In genomic region chrX:74372272-74372671, GRCh38 we compare ENCODE assay signal across 17 cellular contexts. TPM values are rescaled to one million over a fixed set of nuclear protein-coding genes. Genes with fewer than 3 reads are reported as not detected.
DNase-seq lines count a peak whose midpoint lies in the region; ATAC-seq and TF ChIP-seq lines count a peak whose summit lies in the region.
"Had no signal": no experiment of that assay in that cellular context is flagged by ENCODE, and none has a peak within 500 bp of the region (broad histone marks: within the 10 kb centered on the region; RNA-seq: fewer than 3 reads in every experiment).

No MANE protein-coding gene starts in this region.

- H3K9me2 ChIP-seq in PC-3 (replicated peaks; ENCODE audit: low read length), result no peaks in the 10 kb centered on the region

- TF ChIP-seq CTCF in MCF 10A (IDR thresholded peaks at IDR 0.05; ENCODE audit: unreplicated experiment) (no peak), breast epithelium (IDR thresholded peaks at IDR 0.05) (no peak), PC-3 (conservative IDR thresholded peaks at IDR 0.05; ENCODE audit: low read depth, low read length) (no peak), epithelial cell of esophagus (IDR thresholded peaks at IDR 0.05; ENCODE audit: insufficient read depth, low read depth, low read length, missing control alignments) (no peak)

- no peak for TF ChIP-seq POLR2A in breast epithelium (IDR thresholded peaks at IDR 0.05)

- no peak overlapping the region for H2AFZ ChIP-seq in PC-3 (ENCODE audit: low read length)

- H3K4me3 ChIP-seq in breast epithelium (no peak overlapping the region), PC-3 (ENCODE audit: low read length) (no peak overlapping the region), epithelial cell of esophagus (ENCODE audit: low read length) (no peak overlapping the region)
- H3K4me3 ChIP-seq: HAP-1 had no signal

- peaks cover 15% of the 10 kb centered on the region for H3K4me1 Mint-ChIP-seq in MCF 10A (ENCODE audit: insufficient read depth, unreplicated experiment)
- H3K4me1 Mint-ChIP-seq: B cell had no signal

- CTCF ChIA-PET in MCF 10A (lab: Yijun Ruan, JAX), result interaction anchor here (0.5 to 2.5 kb wide), 4 partner anchors 11 to 91 kb away, joined by 3 to 28 read pairs (median 4); no protein-coding TSS in a partner anchor
- CTCF ChIA-PET in PC-3 (lab: Charles Lee), result no interaction called here

- peak; percentile 39 for DNase-seq in MCF 10A (ENCODE audit: unreplicated experiment)
- DNase-seq in breast epithelium (ENCODE audit: low spot score in 2 of 2), result no peak
- peak; percentile 55 for DNase-seq in PC-3
- peak; percentile 39 for DNase-seq in epithelial cell of esophagus (ENCODE audit: low read depth)
- no peak for DNase-seq in left colon
- DNase-seq: C1 segment of cervical spinal cord; Calu3; CD4-positive, alpha-beta T cell; DMS 273 treated with DMSO at 0.1 percent for 48 hours; GF-D8; GOT3; IMR-90 had no signal

- H3F3A ChIP-seq in PC-3 (ENCODE audit: low read length, unreplicated experiment), result no peaks in the 10 kb centered on the region

- H4K20me1 ChIP-seq in PC-3 (ENCODE audit: low read length), result no peaks in the 10 kb centered on the region

- H3K36me3 Mint-ChIP-seq in MCF 10A (ENCODE audit: insufficient read depth, unreplicated experiment), result no peaks in the 10 kb centered on the region

- no peak overlapping the region for H3K9ac ChIP-seq in PC-3 (ENCODE audit: low read length)

- no peak overlapping the region for H3K4me3 Mint-ChIP-seq in MCF 10A (ENCODE audit: unreplicated experiment)
- H3K4me3 Mint-ChIP-seq: B cell; CD4-positive, alpha-beta T cell had no signal

- no peak overlapping the region for H3K4me2 ChIP-seq in PC-3 (ENCODE audit: low read length)

- H3K4me1 ChIP-seq in breast epithelium (no peaks in the 10 kb centered on the region), PC-3 (ENCODE audit: insufficient read depth, low read length) (no peaks in the 10 kb centered on the region)
- H3K4me1 ChIP-seq: HAP-1 had no signal

- POLR2A ChIA-PET in MCF 10A (lab: Yijun Ruan, JAX), result interaction anchor here (0.6 kb wide), 1 partner anchor 1848 kb away, joined by 3 read pairs; no protein-coding TSS in a partner anchor
- POLR2A ChIA-PET in PC-3 (lab: Charles Lee; ENCODE audit: unreplicated experiment), result no interaction called here

- ATAC-seq in PC-3 (no peak), GM19324 (IDR thresholded peaks at IDR 0.05; ENCODE audit: low FRiP score, unreplicated experiment) (no peak), left colon (no peak), GM19023 (IDR thresholded peaks at IDR 0.05; ENCODE audit: unreplicated experiment) (no peak)

- H3K36me3 ChIP-seq in breast epithelium, result no peaks in the 10 kb centered on the region
- H3K36me3 ChIP-seq in PC-3 (ENCODE audit: low read depth, low read length), result no peaks in the 10 kb centered on the region
- H3K36me3 ChIP-seq: HAP-1 had no signal

- BruUV-seq in MCF 10A (replicated peaks; lab: Mats Ljungman, UMichigan) (no TSS peak), PC-3 (replicated peaks; lab: Mats Ljungman, UMichigan) (no TSS peak)

- intact Hi-C loops in MCF 10A (cut with micrococcal nuclease), result no loop called here
- intact Hi-C loops in breast epithelium (cut with DNase I; ENCODE audit: low total_unique reads), result no loop called here
- intact Hi-C loops in PC-3 (cut with micrococcal nuclease), result no loop called here
- intact Hi-C loops in left colon (cut with DNase I, micrococcal nuclease), result no loop called here

- H3K9me3 ChIP-seq in breast epithelium (no peaks in the 10 kb centered on the region), PC-3 (ENCODE audit: low read length) (no peaks in the 10 kb centered on the region)
- H3K9me3 ChIP-seq: HAP-1 had no signal

- no peak overlapping the region for H3K27ac Mint-ChIP-seq in MCF 10A (ENCODE audit: low read depth, unreplicated experiment)
- H3K27ac Mint-ChIP-seq: B cell; CD4-positive, alpha-beta T cell had no signal

- H3K79me2 ChIP-seq in PC-3 (ENCODE audit: low read length), result no peaks in the 10 kb centered on the region

- no peaks in the 10 kb centered on the region for H3K9me3 Mint-ChIP-seq in MCF 10A (ENCODE audit: unreplicated experiment)
- H3K9me3 Mint-ChIP-seq: CD4-positive, alpha-beta T cell had no signal

- H3K27me3 Mint-ChIP-seq in MCF 10A (ENCODE audit: insufficient read depth, unreplicated experiment), result peaks cover 93% of the 10 kb centered on the region
- H3K27me3 Mint-ChIP-seq: CD4-positive, alpha-beta T cell had no signal

- H3K27ac ChIP-seq in breast epithelium (no peak overlapping the region), PC-3 (ENCODE audit: low read length) (no peak overlapping the region)

- H3K27me3 ChIP-seq in breast epithelium (peaks cover 0 to 29% of the 10 kb centered on the region in 2 donors), PC-3 (ENCODE audit: low read length) (no peaks in the 10 kb centered on the region)

RNA-seq across cellular contexts. Expression of gene SLC16A2, which starts 49.0 kb away (rescaled TPM):
- total RNA-seq in MCF 10A (2022) (11.9 and 13.7 TPM in 2 replicates), breast epithelium (10 to 100 TPM in 1 of 3 donors, 1 to 10 TPM in 2; 4.8 to 10.8 (median 6.6) TPM), PC-3 (2014; rRNA removed) (8.5 and 11.1 TPM in 2 replicates), left colon (1 to 10 TPM in 1 of 2 donors, under 1 TPM in 1; 0.70 to 2.1 TPM)
- total RNA-seq: B cell, HT-29 had no signal

Comparison
In these comparisons a context has a peak if more than half of its experiments do, and no peak if none do; other contexts are left out.
1. DNase-seq: peak in MCF 10A (single experiment), PC-3 (single experiment) and epithelial cell of esophagus (single experiment); none in breast epithelium (0 of 2) and left colon (0 of 2).